In the genomic region with DNA sequence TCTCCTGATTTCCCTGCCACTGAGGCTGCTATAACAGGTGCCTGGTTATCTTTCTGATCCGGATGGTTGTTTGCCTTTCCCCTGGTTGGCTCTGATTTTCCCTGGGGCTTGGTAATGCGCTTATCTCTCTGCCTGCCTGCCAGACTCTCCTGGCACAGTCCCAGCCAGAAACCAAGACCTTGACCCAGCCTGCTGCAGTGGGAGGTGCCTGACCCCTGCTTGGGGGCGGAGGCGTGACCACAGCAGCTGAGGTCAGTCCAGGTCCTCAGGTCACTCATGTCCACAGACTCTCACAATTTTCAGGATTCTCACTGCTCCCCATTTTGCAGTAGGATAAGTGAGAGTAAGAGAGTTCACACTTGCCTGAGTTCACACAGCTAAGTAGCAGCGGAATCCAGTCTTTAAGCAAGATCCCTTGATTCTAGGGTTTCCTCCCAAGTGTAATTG, we compare ENCODE assay signal across 11 cellular contexts. TPM values are rescaled to one million over a fixed set of nuclear protein-coding genes. Genes with fewer than 3 reads are reported as not detected.
DNase-seq lines count a peak whose midpoint lies in the region; ATAC-seq, FAIRE-seq and TF ChIP-seq lines count a peak whose summit lies in the region.
"Had no signal": no experiment of that assay in that cellular context is flagged by ENCODE, and none has a peak within 500 bp of the region (broad histone marks: within the 10 kb centered on the region; RNA-seq: fewer than 3 reads in every experiment).

No MANE protein-coding gene starts in this region.

- H3K4me3 ChIP-seq in astrocyte (ENCODE audit: insufficient read depth, low read depth, low read length) (no peak overlapping the region), right lobe of liver (peak overlapping the region in 1 of 3 donors; percentile 1), tibial artery (no peak overlapping the region)

- H3K79me2 ChIP-seq in astrocyte (ENCODE audit: insufficient read depth, low read length), result no peaks in the 10 kb centered on the region

- no peaks in the 10 kb centered on the region for H3K9me3 Mint-ChIP-seq in astrocyte (ENCODE audit: unreplicated experiment)
- H3K9me3 Mint-ChIP-seq: activated CD4-positive, alpha-beta memory T cell treated with anti-CD3 and anti-CD28 coated beads for 36 hours; naive thymus-derived CD8-positive, alpha-beta T cell had no signal

- no peaks in the 10 kb centered on the region for H3K36me3 Mint-ChIP-seq in astrocyte (ENCODE audit: low read depth, unreplicated experiment)
- H3K36me3 Mint-ChIP-seq: activated CD4-positive, alpha-beta memory T cell treated with anti-CD3 and anti-CD28 coated beads for 36 hours; naive thymus-derived CD8-positive, alpha-beta T cell had no signal

- H3K27me3 Mint-ChIP-seq in astrocyte (ENCODE audit: low read depth, unreplicated experiment), result peaks cover 62% of the 10 kb centered on the region

- H3K4me2 ChIP-seq in astrocyte (ENCODE audit: low read length), result peak overlapping the region; percentile 65

- H3K4me1 ChIP-seq in astrocyte (ENCODE audit: insufficient read depth, low read length) (peaks cover 38% of the 10 kb centered on the region), right lobe of liver (peaks cover 2 to 68% (median 41%) of the 10 kb centered on the region in 4 donors), tibial artery (peaks cover 0 to 90% (median 75%) of the 10 kb centered on the region in 4 donors)

- TF ChIP-seq CTCF in astrocyte (IDR thresholded peaks at IDR 0.05; ENCODE audit: insufficient read depth, low read depth, low read length), result no peak
- TF ChIP-seq CTCF in right lobe of liver (IDR thresholded peaks at IDR 0.05), result no peak
- TF ChIP-seq CTCF in tibial artery (IDR thresholded peaks at IDR 0.05), result no peak

- WGBS in right lobe of liver (ENCODE audit: insufficient coverage, low coverage, low lambda C conversion rate, missing lambda C conversion rate), result 9% methylated on average over 4 of the region's 5 CpGs

- DNase-seq in NCI-H2029 treated with DMSO at 0.1 percent for 48 hours (lab: John Stamatoyannopoulos, UW) (peak; percentile 51), astrocyte (ENCODE audit: low read depth) (no peak), right lobe of liver (peak; percentile 90 to 96 (median 94)), tibial artery (no peak), AML-193 (lab: John Stamatoyannopoulos, UW) (no peak), medulla oblongata (ENCODE audit: extremely low spot score) (no peak)
- no peak for DNase-seq in activated naive CD4-positive, alpha-beta T cell treated with anti-CD3 and anti-CD28 coated beads, Interleukin-2, amount 50 U/mL, for 16 hours
- DNase-seq: activated CD4-positive, alpha-beta memory T cell treated with anti-CD3 and anti-CD28 coated beads for 36 hours; KBM-7; naive thymus-derived CD8-positive, alpha-beta T cell had no signal

- no peak overlapping the region for H3K4me3 Mint-ChIP-seq in astrocyte (ENCODE audit: unreplicated experiment)
- H3K4me3 Mint-ChIP-seq: activated CD4-positive, alpha-beta memory T cell treated with anti-CD3 and anti-CD28 coated beads for 36 hours; naive thymus-derived CD8-positive, alpha-beta T cell had no signal

- peaks cover 2% of the 10 kb centered on the region for H3K27me3 ChIP-seq in astrocyte (ENCODE audit: insufficient read depth, low read length)
- H3K27me3 ChIP-seq in right lobe of liver, result no peaks in the 10 kb centered on the region
- H3K27me3 ChIP-seq in tibial artery, result no peaks in the 10 kb centered on the region

- H3K36me3 ChIP-seq in astrocyte (ENCODE audit: insufficient read depth, low read length) (no peaks in the 10 kb centered on the region), right lobe of liver (no peaks in the 10 kb centered on the region), tibial artery (no peaks in the 10 kb centered on the region)

- no peak overlapping the region for H2AFZ ChIP-seq in astrocyte (ENCODE audit: low read depth, low read length)

- H3K9me3 ChIP-seq in astrocyte (ENCODE audit: insufficient read depth, low read depth, low read length), result no peaks in the 10 kb centered on the region
- H3K9me3 ChIP-seq in right lobe of liver, result no peaks in the 10 kb centered on the region
- H3K9me3 ChIP-seq in tibial artery, result no peaks in the 10 kb centered on the region

- no peak for FAIRE-seq in astrocyte (lab: Jason Lieb, UNC)

- ATAC-seq in right lobe of liver (peak; percentile 65 to 78 (median 71)), HG02885 (IDR thresholded peaks at IDR 0.05; ENCODE audit: poor library complexity, unreplicated experiment) (no peak)
- ATAC-seq: naive thymus-derived CD8-positive, alpha-beta T cell had no signal

- no peaks in the 10 kb centered on the region for H4K20me1 ChIP-seq in astrocyte (ENCODE audit: insufficient read depth, low read length)

- peaks cover 12% of the 10 kb centered on the region for H3K4me1 Mint-ChIP-seq in astrocyte (ENCODE audit: low read depth, unreplicated experiment)

- H3K9ac ChIP-seq in astrocyte (ENCODE audit: low read length), result no peak overlapping the region

- H3K27ac Mint-ChIP-seq in astrocyte (ENCODE audit: unreplicated experiment), result no peak overlapping the region
- H3K27ac Mint-ChIP-seq: activated CD4-positive, alpha-beta memory T cell treated with anti-CD3 and anti-CD28 coated beads for 36 hours had no signal

- H3K27ac ChIP-seq in astrocyte (ENCODE audit: low read depth, low read length) (peak overlapping the region; percentile 11), right lobe of liver (peak overlapping the region; percentile 74 to 85 (median 77)), tibial artery (peak overlapping the region; percentile 93 to 100)

- TF ChIP-seq POLR2A in right lobe of liver (IDR thresholded peaks at IDR 0.05), result no peak

- intact Hi-C loops in right lobe of liver (cut with DNase I), result no loop called here
- intact Hi-C loops in tibial artery (cut with DNase I; ENCODE audit: low total_unique reads), result no loop called here

RNA-seq across cellular contexts. Expression of gene SYNPO, which starts 24.4 kb away (rescaled TPM):
- 40.2 and 68.9 TPM in 2 replicates for total RNA-seq in astrocyte
- 10 to 100 TPM; 23.4 to 51.8 (median 35.6) TPM for total RNA-seq in right lobe of liver

RNA-seq across cellular contexts. Expression of gene MYOZ3, which starts 45.0 kb away (rescaled TPM):
- total RNA-seq in astrocyte, result 5.5 and 9.4 TPM in 2 replicates
- under 1 TPM in 3 of 6 experiments, not detected in 3; 0.09 to 0.25 (median 0.12) TPM for total RNA-seq in right lobe of liver
- total RNA-seq: naive thymus-derived CD8-positive, alpha-beta T cell had no signal

Comparison
In these comparisons a context has a peak if more than half of its experiments do, and no peak if none do; other contexts are left out.
1. DNase-seq: peak in NCI-H2029 treated with DMSO at 0.1 percent for 48 hours (single experiment) and right lobe of liver (3 of 3); none in astrocyte (single experiment), tibial artery (0 of 2), activated naive CD4-positive, alpha-beta T cell treated with anti-CD3 and anti-CD28 coated beads, Interleukin-2, amount 50 U/mL, for 16 hours (single experiment), AML-193 (0 of 2) and medulla oblongata (single experiment).
2. H3K27ac ChIP-seq: peak in every context shown above with its lines; median percentile 96 in tibial artery; 77 in right lobe of liver; 11 in astrocyte.